Comparison of ENCODE assay signal across 25 cellular contexts in genomic region chr4:7160951-7161440, GRCh38. TPM values are rescaled to one million over a fixed set of nuclear protein-coding genes. Genes with fewer than 3 reads are reported as not detected.
DNase-seq lines count a peak whose midpoint lies in the region; ATAC-seq and TF ChIP-seq lines count a peak whose summit lies in the region.
"Had no signal": no experiment of that assay in that cellular context is flagged by ENCODE, and none has a peak within 500 bp of the region (broad histone marks: within the 10 kb centered on the region; RNA-seq: fewer than 3 reads in every experiment).

No MANE protein-coding gene starts in this region.

- H3K4me1 ChIP-seq in colonic mucosa: no peaks in the 10 kb centered on the region

- H3K27ac Mint-ChIP-seq in activated naive CD8-positive, alpha-beta T cell treated with anti-CD3 and anti-CD28 coated beads, Interleukin-2, amount 10 ng/mL, durations not matched to agents 7 days and 5 days: no peak overlapping the region
- no peak overlapping the region for H3K27ac Mint-ChIP-seq in activated naive CD8-positive, alpha-beta T cell treated with anti-CD3 and anti-CD28 coated beads for 36 hours
- H3K27ac Mint-ChIP-seq: activated CD4-positive, alpha-beta T cell treated with anti-CD3 and anti-CD28 coated beads, Interleukin-2, amount 10 ng/mL, durations not matched to agents 7 days and 5 days; activated T-helper 1 cell treated with anti-CD3 and anti-CD28 coated beads, Interleukin-12 subunit alpha, Interleukin-12 subunit beta, Interleukin-2, Interleukin-4 antibody, amounts not matched to agents 30 ng/mL and 10 ng/mL and 1 ng/mL, durations not matched to agents 14 hours and 24 hours and 36 hours; B cell; mesothelial cell of epicardium; naive thymus-derived CD4-positive, alpha-beta T cell had no signal

- H3K4me3 ChIP-seq in colonic mucosa: no peak overlapping the region
- H3K4me3 ChIP-seq: GM23248, right lobe of liver had no signal

- no peak overlapping the region for H3K4me3 Mint-ChIP-seq in activated naive CD8-positive, alpha-beta T cell treated with anti-CD3 and anti-CD28 coated beads, Interleukin-2, amount 10 ng/mL, durations not matched to agents 7 days and 5 days
- H3K4me3 Mint-ChIP-seq in activated naive CD8-positive, alpha-beta T cell treated with anti-CD3 and anti-CD28 coated beads for 36 hours: no peak overlapping the region
- H3K4me3 Mint-ChIP-seq: activated CD4-positive, alpha-beta T cell treated with anti-CD3 and anti-CD28 coated beads, Interleukin-2, amount 10 ng/mL, durations not matched to agents 7 days and 5 days; activated T-helper 1 cell treated with anti-CD3 and anti-CD28 coated beads, Interleukin-12 subunit alpha, Interleukin-12 subunit beta, Interleukin-2, Interleukin-4 antibody, amounts not matched to agents 30 ng/mL and 10 ng/mL and 1 ng/mL, durations not matched to agents 14 hours and 24 hours and 36 hours; B cell; CD8-positive, alpha-beta memory T cell; mesothelial cell of epicardium; naive thymus-derived CD4-positive, alpha-beta T cell had no signal

- no peaks in the 10 kb centered on the region for H3K36me3 Mint-ChIP-seq in activated naive CD8-positive, alpha-beta T cell treated with anti-CD3 and anti-CD28 coated beads, Interleukin-2, amount 10 ng/mL, durations not matched to agents 7 days and 5 days
- H3K36me3 Mint-ChIP-seq in activated naive CD8-positive, alpha-beta T cell treated with anti-CD3 and anti-CD28 coated beads for 36 hours: no peaks in the 10 kb centered on the region
- H3K36me3 Mint-ChIP-seq: activated naive CD4-positive, alpha-beta T cell treated with anti-CD3 and anti-CD28 coated beads, Interleukin-2, amount 50 U/mL, for 72 hours; CD8-positive, alpha-beta memory T cell; mesothelial cell of epicardium; naive thymus-derived CD4-positive, alpha-beta T cell had no signal

- ATAC-seq in activated naive CD8-positive, alpha-beta T cell treated with anti-CD3 and anti-CD28 coated beads, Interleukin-2, amount 10 ng/mL, durations not matched to agents 7 days and 5 days (ENCODE audit: low read depth): no peak
- ATAC-seq: activated naive CD4-positive, alpha-beta T cell treated with anti-CD3 and anti-CD28 coated beads, Interleukin-2, amount 50 U/mL, for 72 hours; naive thymus-derived CD4-positive, alpha-beta T cell; stimulated activated naive CD8-positive, alpha-beta T cell treated with anti-CD3 and anti-CD28 coated beads, Interleukin-15, Interleukin-2, amounts not matched to agents 100 U/mL and 50 U/mL, for 24 hours had no signal

- intact Hi-C loops in posterior vena cava (cut with DNase I) (loop anchor here in 1 of 2 donors (5.0 kb wide), 1 partner anchor 1124 kb away; no protein-coding TSS in a partner anchor), colonic mucosa (cut with DNase I) (no loop called here)

- no peaks in the 10 kb centered on the region for H3K27me3 ChIP-seq in colonic mucosa
- H3K27me3 ChIP-seq: right lobe of liver had no signal

- H3K4me1 Mint-ChIP-seq in activated naive CD8-positive, alpha-beta T cell treated with anti-CD3 and anti-CD28 coated beads, Interleukin-2, amount 10 ng/mL, durations not matched to agents 7 days and 5 days: no peaks in the 10 kb centered on the region
- no peaks in the 10 kb centered on the region for H3K4me1 Mint-ChIP-seq in activated naive CD8-positive, alpha-beta T cell treated with anti-CD3 and anti-CD28 coated beads for 36 hours
- H3K4me1 Mint-ChIP-seq: activated CD4-positive, alpha-beta T cell treated with anti-CD3 and anti-CD28 coated beads, Interleukin-2, amount 10 ng/mL, durations not matched to agents 7 days and 5 days; B cell; CD8-positive, alpha-beta memory T cell; naive thymus-derived CD4-positive, alpha-beta T cell had no signal

- peaks cover 24% of the 10 kb centered on the region for H3K27me3 Mint-ChIP-seq in activated naive CD8-positive, alpha-beta T cell treated with anti-CD3 and anti-CD28 coated beads, Interleukin-2, amount 10 ng/mL, durations not matched to agents 7 days and 5 days
- H3K27me3 Mint-ChIP-seq in activated naive CD8-positive, alpha-beta T cell treated with anti-CD3 and anti-CD28 coated beads for 36 hours: peaks cover 13% of the 10 kb centered on the region

- H3K9me3 ChIP-seq in colonic mucosa: no peaks in the 10 kb centered on the region
- H3K9me3 ChIP-seq: right lobe of liver had no signal

- TF ChIP-seq CTCF in colonic mucosa (IDR thresholded peaks at IDR 0.05): no peak

- DNase-seq in activated naive CD8-positive, alpha-beta T cell treated with anti-CD3 and anti-CD28 coated beads, Interleukin-2, amount 10 ng/mL, durations not matched to agents 7 days and 5 days: peak; percentile 15
- DNase-seq in activated naive CD8-positive, alpha-beta T cell treated with anti-CD3 and anti-CD28 coated beads for 36 hours: no peak
- DNase-seq in left kidney (ENCODE audit: low read depth, low spot score) (peak; percentile 50), posterior vena cava (ENCODE audit: low spot score) (peak; percentile 67), colonic mucosa (no peak), T-helper 1 cell (no peak), cortex of kidney (lab: John Stamatoyannopoulos, UW) (no peak), NCI-H446 treated with DMSO at 0.1 percent for 48 hours (lab: John Stamatoyannopoulos, UW) (no peak)
- DNase-seq: activated CD4-positive, alpha-beta T cell treated with anti-CD3 and anti-CD28 coated beads, Interleukin-2, amount 10 ng/mL, durations not matched to agents 7 days and 5 days; aorta; CD8-positive, alpha-beta memory T cell; central memory CD4-positive, alpha-beta T cell; DMS 273 treated with DMSO at 0.1 percent for 48 hours; left ventricle myocardium superior; naive thymus-derived CD4-positive, alpha-beta T cell; NCI-H510A; stimulated activated CD4-positive, alpha-beta T cell treated with anti-CD3 and anti-CD28 coated beads, Interleukin-15, amount 100 ng/mL, for 24 hours; stimulated activated naive CD8-positive, alpha-beta T cell treated with anti-CD3 and anti-CD28 coated beads, Interleukin-15, Interleukin-2, amounts not matched to agents 100 U/mL and 50 U/mL, for 24 hours had no signal

- H3K9me3 Mint-ChIP-seq in activated naive CD8-positive, alpha-beta T cell treated with anti-CD3 and anti-CD28 coated beads, Interleukin-2, amount 10 ng/mL, durations not matched to agents 7 days and 5 days: no peaks in the 10 kb centered on the region
- no peaks in the 10 kb centered on the region for H3K9me3 Mint-ChIP-seq in activated naive CD8-positive, alpha-beta T cell treated with anti-CD3 and anti-CD28 coated beads for 36 hours
- H3K9me3 Mint-ChIP-seq: activated CD4-positive, alpha-beta T cell treated with anti-CD3 and anti-CD28 coated beads, Interleukin-2, amount 10 ng/mL, durations not matched to agents 7 days and 5 days; activated naive CD4-positive, alpha-beta T cell treated with anti-CD3 and anti-CD28 coated beads, Interleukin-2, amount 50 U/mL, for 72 hours; activated T-helper 1 cell treated with anti-CD3 and anti-CD28 coated beads, Interleukin-12 subunit alpha, Interleukin-12 subunit beta, Interleukin-2, Interleukin-4 antibody, amounts not matched to agents 30 ng/mL and 10 ng/mL and 1 ng/mL, durations not matched to agents 14 hours and 24 hours and 36 hours; CD8-positive, alpha-beta memory T cell; mesothelial cell of epicardium; naive thymus-derived CD4-positive, alpha-beta T cell had no signal

- H3K36me3 ChIP-seq in colonic mucosa: no peaks in the 10 kb centered on the region
- H3K36me3 ChIP-seq: right lobe of liver had no signal

- POLR2A ChIA-PET in activated naive CD8-positive, alpha-beta T cell treated with anti-CD3 and anti-CD28 coated beads, Interleukin-2, amount 10 ng/mL, durations not matched to agents 7 days and 5 days (lab: Charles Lee): no interaction called here

- H3K9ac ChIP-seq in colonic mucosa (ENCODE audit: low read depth in 2 of 2, low read length in 2 of 2): no peak overlapping the region
- H3K9ac ChIP-seq: GM23248 had no signal

- no peak overlapping the region for H3K27ac ChIP-seq in colonic mucosa
- H3K27ac ChIP-seq: GM23248, right lobe of liver, VCaP had no signal

RNA-seq across cellular contexts. Expression of gene SORCS2, which starts 31.3 kb away (rescaled TPM):
- not detected for total RNA-seq in activated naive CD8-positive, alpha-beta T cell treated with anti-CD3 and anti-CD28 coated beads, Interleukin-2, amount 10 ng/mL, durations not matched to agents 7 days and 5 days
- total RNA-seq in activated naive CD8-positive, alpha-beta T cell treated with anti-CD3 and anti-CD28 coated beads for 36 hours: not detected
- total RNA-seq in posterior vena cava (10 to 100 TPM in 1 of 2 donors, 1 to 10 TPM in 1; 5.0 to 11.9 TPM), colonic mucosa (under 1 TPM; 0.54 to 0.74 TPM)
- total RNA-seq: activated CD4-positive, alpha-beta T cell treated with anti-CD3 and anti-CD28 coated beads, Interleukin-2, amount 10 ng/mL, durations not matched to agents 7 days and 5 days; activated T-helper 1 cell treated with anti-CD3 and anti-CD28 coated beads, Interleukin-12 subunit alpha, Interleukin-12 subunit beta, Interleukin-2, Interleukin-4 antibody, amounts not matched to agents 30 ng/mL and 10 ng/mL and 1 ng/mL, durations not matched to agents 14 hours and 24 hours and 36 hours; B cell; CD8-positive, alpha-beta memory T cell had no signal

Comparison
In these comparisons a context has a peak if more than half of its experiments do, and no peak if none do; other contexts are left out.
1. DNase-seq: peak in activated naive CD8-positive, alpha-beta T cell treated with anti-CD3 and anti-CD28 coated beads, Interleukin-2, amount 10 ng/mL, durations not matched to agents 7 days and 5 days (single experiment), left kidney (single experiment) and posterior vena cava (single experiment); none in activated naive CD8-positive, alpha-beta T cell treated with anti-CD3 and anti-CD28 coated beads for 36 hours (single experiment), colonic mucosa (single experiment), T-helper 1 cell (0 of 5), cortex of kidney (single experiment) and NCI-H446 treated with DMSO at 0.1 percent for 48 hours (single experiment).